Comparison of ENCODE assay signal across 2 cellular contexts in genomic region chr15:83335542-83335941, GRCh38. TPM values are rescaled to one million over a fixed set of nuclear protein-coding genes. Genes with fewer than 3 reads are reported as not detected.
"Had no signal": no experiment of that assay in that cellular context is flagged by ENCODE, and none has a peak within 500 bp of the region (broad histone marks: within the 10 kb centered on the region; RNA-seq: fewer than 3 reads in every experiment).

No MANE protein-coding gene starts in this region.

RNA-seq across cellular contexts. Expression of gene BNC1, which starts 51.1 kb away (rescaled TPM):
- total RNA-seq: M059J, NCI-H460 had no signal
